ENCODE assay signal across 1 cellular context in the genomic region with DNA sequence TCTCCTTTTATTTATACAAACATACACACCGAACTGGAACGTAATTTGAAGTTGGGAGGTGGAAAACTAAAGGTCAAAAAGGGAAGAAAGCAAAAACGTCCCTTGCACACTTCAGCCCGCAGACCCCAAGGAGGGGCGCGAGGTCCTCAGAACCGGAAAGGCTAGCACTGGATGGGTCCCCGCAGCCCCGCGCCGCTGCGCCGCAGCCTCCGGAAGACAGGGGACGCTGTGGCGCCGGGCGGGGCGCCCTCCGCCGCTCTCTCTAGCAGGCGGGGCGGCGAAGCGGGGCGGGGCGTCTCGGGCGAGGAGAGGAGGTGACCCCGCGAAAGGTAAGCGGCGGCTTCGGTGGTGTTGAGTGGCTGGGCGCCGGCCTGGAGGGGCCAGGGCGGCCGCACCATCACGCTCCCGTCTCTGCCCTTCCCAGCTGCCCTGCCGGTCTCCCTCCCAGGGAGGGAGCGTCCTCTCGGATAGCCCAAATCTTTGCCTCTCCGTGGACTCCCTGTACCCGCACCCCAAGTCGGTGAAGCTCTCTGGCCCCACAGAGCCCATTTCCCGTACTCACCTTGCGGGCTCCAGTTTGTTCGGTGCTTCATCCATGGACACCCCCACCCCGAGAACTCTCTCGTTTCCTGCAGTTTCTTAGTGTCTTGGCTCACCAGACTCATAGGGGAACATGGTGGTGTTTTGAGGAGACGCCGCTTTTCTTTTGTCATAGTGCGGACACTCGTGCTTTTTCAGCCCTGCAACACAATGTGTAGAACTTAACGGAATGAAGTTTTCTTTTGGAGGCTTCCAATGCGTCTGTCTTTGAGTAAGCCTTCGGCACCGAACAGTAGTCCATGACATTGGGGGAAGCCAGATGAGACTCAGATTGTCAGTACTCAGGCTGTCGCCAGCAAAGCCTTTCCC.
A peak's percentile ranks its signal among the peaks of the same experiment; 100 is the strongest.
TF ChIP-seq lines count a peak whose summit lies in the region.

A gene with protein sequence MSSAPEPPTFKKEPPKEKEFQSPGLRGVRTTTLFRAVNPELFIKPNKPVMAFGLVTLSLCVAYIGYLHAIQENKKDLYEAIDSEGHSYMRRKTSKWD (plus strand): TSS at position 285 of the 909 bp plus-strand sequence. CDS start 14,444 bp downstream, outside the sequence.

TF ChIP-seq in K562, 482 proteins besides CTCF, POLR2A, EP300 and RAD21 (continued from another document and continues in another):
- TF ChIP-seq, protein P1, sequence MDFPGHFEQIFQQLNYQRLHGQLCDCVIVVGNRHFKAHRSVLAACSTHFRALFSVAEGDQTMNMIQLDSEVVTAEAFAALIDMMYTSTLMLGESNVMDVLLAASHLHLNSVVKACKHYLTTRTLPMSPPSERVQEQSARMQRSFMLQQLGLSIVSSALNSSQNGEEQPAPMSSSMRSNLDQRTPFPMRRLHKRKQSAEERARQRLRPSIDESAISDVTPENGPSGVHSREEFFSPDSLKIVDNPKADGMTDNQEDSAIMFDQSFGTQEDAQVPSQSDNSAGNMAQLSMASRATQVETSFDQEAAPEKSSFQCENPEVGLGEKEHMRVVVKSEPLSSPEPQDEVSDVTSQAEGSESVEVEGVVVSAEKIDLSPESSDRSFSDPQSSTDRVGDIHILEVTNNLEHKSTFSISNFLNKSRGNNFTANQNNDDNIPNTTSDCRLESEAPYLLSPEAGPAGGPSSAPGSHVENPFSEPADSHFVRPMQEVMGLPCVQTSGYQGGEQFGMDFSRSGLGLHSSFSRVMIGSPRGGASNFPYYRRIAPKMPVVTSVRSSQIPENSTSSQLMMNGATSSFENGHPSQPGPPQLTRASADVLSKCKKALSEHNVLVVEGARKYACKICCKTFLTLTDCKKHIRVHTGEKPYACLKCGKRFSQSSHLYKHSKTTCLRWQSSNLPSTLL (IDR thresholded peaks at IDR 0.05), result no peak
- TF ChIP-seq HDAC6 (IDR thresholded peaks at IDR 0.05; ENCODE audit: low read depth, low read length) (no peak), ZNF57 (CRISPR knock-in tag; IDR thresholded peaks at IDR 0.05) (no peak), THRAP3 (IDR thresholded peaks at IDR 0.05; ENCODE audit: borderline replicate concordance) (no peak), SMAD1 (IDR thresholded peaks at IDR 0.05; ENCODE audit: low read depth, low read length, partially characterized antibody) (no peak), GTF2A2 (tag; IDR thresholded peaks at IDR 0.05) (no peak), TCF3 (CRISPR knock-in tag; IDR thresholded peaks at IDR 0.05) (peak; percentile 10; the same call in 1 of the 2 replicates), ZNF79 (CRISPR knock-in tag; IDR thresholded peaks at IDR 0.05; ENCODE audit: low read depth) (no peak), HNRNPLL (IDR thresholded peaks at IDR 0.05; ENCODE audit: low read depth, low read length, poor library complexity, severe bottlenecking) (no peak), HNRNPL (IDR thresholded peaks at IDR 0.05; ENCODE audit: low read depth, low read length) (no peak), CCNT2 (IDR thresholded peaks at IDR 0.05; ENCODE audit: borderline replicate concordance, extremely low read depth, insufficient read length, low read depth, low read length) (peak; percentile 93), SPI1 (IDR thresholded peaks at IDR 0.05; ENCODE audit: borderline replicate concordance, low read depth, low read length) (no peak), MYBL2 (IDR thresholded peaks at IDR 0.05; ENCODE audit: low read depth) (no peak), MYBL2 (CRISPR knock-in tag; IDR thresholded peaks at IDR 0.05; ENCODE audit: borderline replicate concordance) (no peak), RBBP5 (IDR thresholded peaks at IDR 0.05; ENCODE audit: borderline replicate concordance, insufficient read depth, low read length, poor library complexity, severe bottlenecking) (peak; percentile 89), ZNF165 (CRISPR knock-in tag; IDR thresholded peaks at IDR 0.05; ENCODE audit: borderline replicate concordance) (no peak), ESRRB (CRISPR knock-in tag; IDR thresholded peaks at IDR 0.05; ENCODE audit: borderline replicate concordance) (no peak), ZNF384 (IDR thresholded peaks at IDR 0.05; ENCODE audit: low read depth, low read length) (no peak), L3MBTL2 (IDR thresholded peaks at IDR 0.05) (peak; percentile 40), ZNF217 (CRISPR knock-in tag; IDR thresholded peaks at IDR 0.05) (no peak), FOSL1 (tag; conservative IDR thresholded peaks at IDR 0.05) (0 out of 2 replicates have a peak, but pooled peaks have one; percentile 15), ZNF277 (CRISPR knock-in tag; IDR thresholded peaks at IDR 0.05; ENCODE audit: borderline replicate concordance) (no peak), MXD1 (CRISPR knock-in tag; IDR thresholded peaks at IDR 0.05; ENCODE audit: borderline replicate concordance, poor library complexity, severe bottlenecking) (no peak), RAD51 (IDR thresholded peaks at IDR 0.05; ENCODE audit: borderline replicate concordance, low read depth) (no peak), PRPF4 (IDR thresholded peaks at IDR 0.05; ENCODE audit: insufficient read depth, low read depth, low read length, poor library complexity, severe bottlenecking) (no peak), SREBF2 (CRISPR knock-in tag; IDR thresholded peaks at IDR 0.05) (no peak), ZNF76 (CRISPR knock-in tag; IDR thresholded peaks at IDR 0.05; ENCODE audit: borderline replicate concordance) (no peak), SREBF1 (IDR thresholded peaks at IDR 0.05; ENCODE audit: borderline replicate concordance, low read depth, low read length) (no peak), ZNF398 (CRISPR knock-in tag; IDR thresholded peaks at IDR 0.05) (no peak), TBL1XR1 (IDR thresholded peaks at IDR 0.05; ENCODE audit: low read length in 2 of 2) (no peak), RFX1 (IDR thresholded peaks at IDR 0.05) (no peak), BRD9 (IDR thresholded peaks at IDR 0.05; ENCODE audit: low read depth, partially characterized antibody) (no peak), RREB1 (CRISPR knock-in tag; IDR thresholded peaks at IDR 0.05) (no peak), CREM (IDR thresholded peaks at IDR 0.05; ENCODE audit: low read depth) (peak; percentile 58; the same call in 1 of the 2 replicates), ZKSCAN3 (CRISPR knock-in tag; IDR thresholded peaks at IDR 0.05) (no peak), TRIM28 (IDR thresholded peaks at IDR 0.05) (no peak), ZNF740 (CRISPR knock-in tag; IDR thresholded peaks at IDR 0.05) (no peak), ZNF740 (tag; IDR thresholded peaks at IDR 0.05) (no peak), PHB2 (IDR thresholded peaks at IDR 0.05; ENCODE audit: low read depth) (no peak), PYGO2 (tag; IDR thresholded peaks at IDR 0.05) (no peak)
- TF ChIP-seq, protein P2, sequence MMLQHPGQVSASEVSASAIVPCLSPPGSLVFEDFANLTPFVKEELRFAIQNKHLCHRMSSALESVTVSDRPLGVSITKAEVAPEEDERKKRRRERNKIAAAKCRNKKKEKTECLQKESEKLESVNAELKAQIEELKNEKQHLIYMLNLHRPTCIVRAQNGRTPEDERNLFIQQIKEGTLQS (IDR thresholded peaks at IDR 0.05), result no peak
- TF ChIP-seq, protein P2 (CRISPR knock-in tag; conservative IDR thresholded peaks at IDR 0.05), result no peak; the same call in 1 of the 2 replicates
- TF ChIP-seq, protein P3, sequence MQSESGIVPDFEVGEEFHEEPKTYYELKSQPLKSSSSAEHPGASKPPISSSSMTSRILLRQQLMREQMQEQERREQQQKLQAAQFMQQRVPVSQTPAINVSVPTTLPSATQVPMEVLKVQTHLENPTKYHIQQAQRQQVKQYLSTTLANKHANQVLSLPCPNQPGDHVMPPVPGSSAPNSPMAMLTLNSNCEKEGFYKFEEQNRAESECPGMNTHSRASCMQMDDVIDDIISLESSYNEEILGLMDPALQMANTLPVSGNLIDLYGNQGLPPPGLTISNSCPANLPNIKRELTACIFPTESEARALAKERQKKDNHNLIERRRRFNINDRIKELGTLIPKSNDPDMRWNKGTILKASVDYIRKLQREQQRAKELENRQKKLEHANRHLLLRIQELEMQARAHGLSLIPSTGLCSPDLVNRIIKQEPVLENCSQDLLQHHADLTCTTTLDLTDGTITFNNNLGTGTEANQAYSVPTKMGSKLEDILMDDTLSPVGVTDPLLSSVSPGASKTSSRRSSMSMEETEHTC (IDR thresholded peaks at IDR 0.05), result no peak
- TF ChIP-seq, protein P4, sequence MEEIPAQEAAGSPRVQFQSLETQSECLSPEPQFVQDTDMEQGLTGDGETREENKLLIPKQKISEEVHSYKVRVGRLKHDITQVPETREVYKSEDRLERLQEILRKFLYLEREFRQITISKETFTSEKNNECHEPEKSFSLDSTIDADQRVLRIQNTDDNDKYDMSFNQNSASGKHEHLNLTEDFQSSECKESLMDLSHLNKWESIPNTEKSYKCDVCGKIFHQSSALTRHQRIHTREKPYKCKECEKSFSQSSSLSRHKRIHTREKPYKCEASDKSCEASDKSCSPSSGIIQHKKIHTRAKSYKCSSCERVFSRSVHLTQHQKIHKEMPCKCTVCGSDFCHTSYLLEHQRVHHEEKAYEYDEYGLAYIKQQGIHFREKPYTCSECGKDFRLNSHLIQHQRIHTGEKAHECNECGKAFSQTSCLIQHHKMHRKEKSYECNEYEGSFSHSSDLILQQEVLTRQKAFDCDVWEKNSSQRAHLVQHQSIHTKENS (CRISPR knock-in tag; IDR thresholded peaks at IDR 0.05), result no peak
